In genomic region chr1:21961337-21961736, GRCh38 we compare ENCODE assay signal across 26 cellular contexts. TPM values are rescaled to one million over a fixed set of nuclear protein-coding genes. Genes with fewer than 3 reads are reported as not detected.
DNase-seq lines count a peak whose midpoint lies in the region; ATAC-seq and TF ChIP-seq lines count a peak whose summit lies in the region.
"Had no signal": no experiment of that assay in that cellular context is flagged by ENCODE, and none has a peak within 500 bp of the region (broad histone marks: within the 10 kb centered on the region; RNA-seq: fewer than 3 reads in every experiment).

No MANE protein-coding gene starts in this region.

- H2AFZ ChIP-seq in mesenchymal stem cell (ENCODE audit: low read depth, low read length): no peak overlapping the region

- H2BK120ac ChIP-seq in mesenchymal stem cell (ENCODE audit: low read depth, low read length): no peak overlapping the region

- no peak overlapping the region for H3K14ac ChIP-seq in mesenchymal stem cell (ENCODE audit: low read length in 2 of 2)

- TF ChIP-seq CTCF in left lung (IDR thresholded peaks at IDR 0.05): no peak
- no peak for TF ChIP-seq CTCF in gastrocnemius medialis (IDR thresholded peaks at IDR 0.05 in 4 of 5, conservative IDR thresholded peaks at IDR 0.05 in 1 of 5)

- H3K9me3 ChIP-seq in BLaER1 (no peaks in the 10 kb centered on the region), mesenchymal stem cell (ENCODE audit: control insufficient read depth, low read length) (no peaks in the 10 kb centered on the region), subcutaneous abdominal adipose tissue (ENCODE audit: control insufficient read depth in 5 of 5, low read length in 5 of 5) (no peaks in the 10 kb centered on the region), left lung (no peaks in the 10 kb centered on the region), gastrocnemius medialis (no peaks in the 10 kb centered on the region)
- H3K9me3 ChIP-seq: Peyer's patch had no signal

- intact Hi-C loops in left lung (cut with DNase I): no loop called here
- intact Hi-C loops in gastrocnemius medialis (cut with DNase I; ENCODE audit: low total_unique reads): loop anchor here (5.0 kb wide), 2 partner anchors 64 to 89 kb away; no protein-coding TSS in a partner anchor

- no peak overlapping the region for H4K91ac ChIP-seq in mesenchymal stem cell (ENCODE audit: low read length)

- no peak overlapping the region for H2BK15ac ChIP-seq in mesenchymal stem cell (ENCODE audit: low read depth, poor library complexity, severe bottlenecking)

- H3K4me3 ChIP-seq in BLaER1: no peak overlapping the region
- H3K4me3 ChIP-seq in mesenchymal stem cell (ENCODE audit: insufficient read depth in 1 of 2, low read depth in 1 of 2, low read length in 2 of 2): no peak overlapping the region
- no peak overlapping the region for H3K4me3 ChIP-seq in subcutaneous abdominal adipose tissue (ENCODE audit: low read depth in 1 of 5, low read length in 5 of 5)
- no peak overlapping the region for H3K4me3 ChIP-seq in left lung
- H3K4me3 ChIP-seq in gastrocnemius medialis: no peak overlapping the region
- H3K4me3 ChIP-seq: Peyer's patch had no signal

- no peak for TF ChIP-seq POLR2A in gastrocnemius medialis (IDR thresholded peaks at IDR 0.05)

- H4K8ac ChIP-seq in mesenchymal stem cell (ENCODE audit: low read length): no peak overlapping the region

- H3K23ac ChIP-seq in mesenchymal stem cell (ENCODE audit: low read length in 2 of 2): no peak overlapping the region

- H3K4me2 ChIP-seq in BLaER1 (peak overlapping the region; percentile 24; the same call in 1 of the 2 replicates), mesenchymal stem cell (ENCODE audit: low read length, poor library complexity, severe bottlenecking) (no peak overlapping the region)
- H3K4me2 ChIP-seq: KMS-11 had no signal

- DNase-seq in SK-N-DZ (ENCODE audit: low spot score) (peak; percentile 83), mesenchymal stem cell (no peak), left lung (no peak), gastrocnemius medialis (no peak)
- DNase-seq in activated CD4-positive, CD25-positive, alpha-beta regulatory T cell treated with anti-CD3 and anti-CD28 coated beads, Interleukin-2, amount 50 U/mL, for 72 hours: no peak
- DNase-seq: C1 segment of cervical spinal cord, Calu3, DND-41, MM.1S, NCI-H1417, NCI-H1694 treated with DMSO at 0.1 percent for 48 hours, NCI-H2081, NCI-H2227 treated with DMSO at 0.1 percent for 48 hours, NCI-H69, Peyer's patch, SIG-M5 had no signal

- ATAC-seq in left lung (no peak), gastrocnemius medialis (no peak)
- ATAC-seq: HCT116 had no signal

- H2BK12ac ChIP-seq in mesenchymal stem cell (ENCODE audit: low read length in 2 of 2): no peak overlapping the region

- no peak overlapping the region for H3K4ac ChIP-seq in mesenchymal stem cell (ENCODE audit: low read depth in 1 of 2, low read length in 2 of 2)

- no peak overlapping the region for H3K18ac ChIP-seq in mesenchymal stem cell (ENCODE audit: low read depth in 1 of 2, low read length in 2 of 2)

- H2AK5ac ChIP-seq in mesenchymal stem cell (ENCODE audit: low read length, severe bottlenecking): peak overlapping the region; percentile 53

- peaks cover 56% of the 10 kb centered on the region for H3K4me1 ChIP-seq in BLaER1
- H3K4me1 ChIP-seq in mesenchymal stem cell (ENCODE audit: control insufficient read depth, insufficient read depth, low read depth, low read length): peaks cover 17% of the 10 kb centered on the region
- H3K4me1 ChIP-seq in subcutaneous abdominal adipose tissue (ENCODE audit: control insufficient read depth in 5 of 5, insufficient read depth in 5 of 5, low read length in 5 of 5): peaks cover 15 to 49% (median 31%) of the 10 kb centered on the region in 5 donors
- H3K4me1 ChIP-seq in left lung: peaks cover 0 to 11% of the 10 kb centered on the region in 2 donors
- peaks cover 0 to 9% of the 10 kb centered on the region in 2 donors for H3K4me1 ChIP-seq in gastrocnemius medialis

- no peaks in the 10 kb centered on the region for H3K27me3 ChIP-seq in BLaER1
- H3K27me3 ChIP-seq in mesenchymal stem cell (ENCODE audit: control insufficient read depth in 1 of 2, insufficient read depth in 1 of 2, low read length in 2 of 2): no peaks in the 10 kb centered on the region
- H3K27me3 ChIP-seq in subcutaneous abdominal adipose tissue (ENCODE audit: control insufficient read depth in 5 of 5, insufficient read depth in 4 of 5, low read length in 5 of 5): no peaks in the 10 kb centered on the region
- H3K27me3 ChIP-seq in left lung: no peaks in the 10 kb centered on the region
- no peaks in the 10 kb centered on the region for H3K27me3 ChIP-seq in gastrocnemius medialis
- H3K27me3 ChIP-seq: Peyer's patch had no signal

- H3K36me3 ChIP-seq in BLaER1: no peaks in the 10 kb centered on the region
- H3K36me3 ChIP-seq in mesenchymal stem cell (ENCODE audit: control insufficient read depth in 1 of 2, insufficient read depth in 2 of 2, low read depth in 1 of 2, low read length in 2 of 2): no peaks in the 10 kb centered on the region
- no peaks in the 10 kb centered on the region for H3K36me3 ChIP-seq in subcutaneous abdominal adipose tissue (ENCODE audit: control insufficient read depth in 5 of 5, insufficient read depth in 5 of 5, low read length in 5 of 5)
- no peaks in the 10 kb centered on the region for H3K36me3 ChIP-seq in left lung
- H3K36me3 ChIP-seq in gastrocnemius medialis: no peaks in the 10 kb centered on the region
- H3K36me3 ChIP-seq: Peyer's patch had no signal

- H3K27ac ChIP-seq in BLaER1 (peak overlapping the region; percentile 14), mesenchymal stem cell (ENCODE audit: low read length, poor library complexity, severe bottlenecking) (no peak overlapping the region), subcutaneous abdominal adipose tissue (ENCODE audit: low read depth, low read length) (peak overlapping the region; percentile 38), left lung (no peak overlapping the region), gastrocnemius medialis (no peak overlapping the region)
- H3K27ac ChIP-seq: HL-60, KMS-11, Peyer's patch had no signal

- in situ Hi-C loops in gastrocnemius medialis (cut with MboI; ENCODE audit: low sequenced_read_pairs in 4 of 4): loop anchor here in 3 of 4 donors (10.0 to 25.0 kb wide), 4 partner anchors 67 to 199 kb away; no protein-coding TSS in a partner anchor

- H3K79me1 ChIP-seq in mesenchymal stem cell (replicated peaks; ENCODE audit: low read length, poor library complexity, severe bottlenecking): no peaks in the 10 kb centered on the region

- WGBS in mesenchymal stem cell: 24% methylated on average over 2 of the region's 2 CpGs

- H4K20me1 ChIP-seq in BLaER1: no peaks in the 10 kb centered on the region

- H2BK5ac ChIP-seq in mesenchymal stem cell (ENCODE audit: low read depth, low read length, poor library complexity, severe bottlenecking): no peak overlapping the region

- 0 out of 2 replicates have a peak overlapping the region, but pooled peaks have one; percentile 34 for H3K9ac ChIP-seq in BLaER1
- H3K9ac ChIP-seq in mesenchymal stem cell (ENCODE audit: low read length): no peak overlapping the region
- peak overlapping the region in 1 of 5 donors; percentile 33 for H3K9ac ChIP-seq in subcutaneous abdominal adipose tissue (ENCODE audit: low read length in 5 of 5)
- H3K9ac ChIP-seq: KMS-11 had no signal

RNA-seq across cellular contexts. Expression of gene CELA3B, which starts 15.5 kb away (rescaled TPM):
- not detected in 2 replicates for polyA plus RNA-seq in SK-N-DZ (2014; cell fraction: cytosol; rRNA removed)
- not detected in 2 replicates for polyA plus RNA-seq in SK-N-DZ (2014; cell fraction: nucleus; rRNA removed)
- polyA plus RNA-seq in mesenchymal stem cell (2013, experiment 1 of 2): not detected
- polyA plus RNA-seq in mesenchymal stem cell (2013, experiment 2 of 2): not detected
- not detected for total RNA-seq in left lung
- not detected for total RNA-seq in gastrocnemius medialis
- total RNA-seq: A172, Calu3, H4, NCI-H460, OCI-LY7, Peyer's patch had no signal
- polyA plus RNA-seq: IgD-negative memory B cell had no signal

RNA-seq across cellular contexts. Expression of gene HSPG2, which starts 24.2 kb away (rescaled TPM):
- polyA plus RNA-seq in SK-N-DZ (2014; cell fraction: cytosol; rRNA removed): 5.1 and 6.8 TPM in 2 replicates
- polyA plus RNA-seq in SK-N-DZ (2014; cell fraction: nucleus; rRNA removed): 9.6 and 12.8 TPM in 2 replicates
- polyA plus RNA-seq in mesenchymal stem cell (2013, experiment 1 of 2): 26.3 TPM
- 21.0 TPM for polyA plus RNA-seq in mesenchymal stem cell (2013, experiment 2 of 2)
- total RNA-seq in left lung (100 to 1,000 TPM; 324 to 434 TPM), gastrocnemius medialis (100 to 1,000 TPM in 1 of 4 donors, 10 to 100 TPM in 3; 68.9 to 108 (median 83.5) TPM)

RNA-seq across cellular contexts. Expression of gene CELA3A, which starts 40.1 kb away (rescaled TPM):
- not detected in 2 replicates for polyA plus RNA-seq in SK-N-DZ (2014; cell fraction: cytosol; rRNA removed)
- not detected in 2 replicates for polyA plus RNA-seq in SK-N-DZ (2014; cell fraction: nucleus; rRNA removed)
- polyA plus RNA-seq in mesenchymal stem cell (2013, experiment 1 of 2): not detected
- polyA plus RNA-seq in mesenchymal stem cell (2013, experiment 2 of 2): not detected
- total RNA-seq in left lung (not detected), gastrocnemius medialis (not detected)
- total RNA-seq: A172, Calu3, H4, NCI-H460, OCI-LY7, Peyer's patch had no signal
- polyA plus RNA-seq: IgD-negative memory B cell had no signal

Comparison
In these comparisons a context has a peak if more than half of its experiments do, and no peak if none do; other contexts are left out.
1. H3K27ac ChIP-seq: peak in BLaER1 (single experiment) and subcutaneous abdominal adipose tissue (single experiment); none in mesenchymal stem cell (single experiment), left lung (0 of 2) and gastrocnemius medialis (0 of 4).